Comparison of ENCODE assay signal across 9 cellular contexts in the genomic region with DNA sequence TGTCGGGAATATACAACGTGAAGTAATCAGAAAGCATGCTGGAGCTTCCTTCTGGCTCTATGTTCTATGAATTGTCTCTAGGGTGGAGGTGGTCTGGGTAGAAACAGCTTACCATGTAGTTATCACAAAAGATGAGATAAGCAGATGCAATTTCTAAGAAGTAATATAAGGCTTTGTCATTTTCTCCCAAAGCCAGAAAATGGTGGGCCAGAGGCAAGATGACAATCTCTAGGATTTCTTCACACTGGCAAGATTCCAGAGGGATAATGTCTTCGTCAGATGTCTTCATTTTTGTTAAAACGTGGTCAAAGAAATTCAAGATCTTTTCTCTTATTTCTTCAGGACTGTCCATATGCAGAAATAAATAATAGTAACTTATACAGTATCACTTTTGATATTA.
"Had no signal": no experiment of that assay in that cellular context is flagged by ENCODE, and none has a peak within 500 bp of the region (broad histone marks: within the 10 kb centered on the region; RNA-seq: fewer than 3 reads in every experiment).

No MANE protein-coding gene starts in this region.

- H2AFZ ChIP-seq: GM23338 had no signal

- H3K4me2 ChIP-seq: GM23338 had no signal

- DNase-seq: H9, HCEC 1CT, HFFc6, IMR-90, KBM-7 had no signal

- H3K9me3 Mint-ChIP-seq: GM23338, H9, HFFc6 had no signal

- H3K4me3 ChIP-seq: GM23338 had no signal

- ATAC-seq: GM23338 had no signal

- H3K4me1 Mint-ChIP-seq: GM23338 had no signal

- FAIRE-seq: H1, H54, HTR-8/SVneo had no signal

- H3K27ac Mint-ChIP-seq: GM23338, H9, HFFc6 had no signal

- H3K4me3 Mint-ChIP-seq: GM23338, H9, HFFc6 had no signal
